ENCODE assay signal across 1 cellular context in the genomic region with DNA sequence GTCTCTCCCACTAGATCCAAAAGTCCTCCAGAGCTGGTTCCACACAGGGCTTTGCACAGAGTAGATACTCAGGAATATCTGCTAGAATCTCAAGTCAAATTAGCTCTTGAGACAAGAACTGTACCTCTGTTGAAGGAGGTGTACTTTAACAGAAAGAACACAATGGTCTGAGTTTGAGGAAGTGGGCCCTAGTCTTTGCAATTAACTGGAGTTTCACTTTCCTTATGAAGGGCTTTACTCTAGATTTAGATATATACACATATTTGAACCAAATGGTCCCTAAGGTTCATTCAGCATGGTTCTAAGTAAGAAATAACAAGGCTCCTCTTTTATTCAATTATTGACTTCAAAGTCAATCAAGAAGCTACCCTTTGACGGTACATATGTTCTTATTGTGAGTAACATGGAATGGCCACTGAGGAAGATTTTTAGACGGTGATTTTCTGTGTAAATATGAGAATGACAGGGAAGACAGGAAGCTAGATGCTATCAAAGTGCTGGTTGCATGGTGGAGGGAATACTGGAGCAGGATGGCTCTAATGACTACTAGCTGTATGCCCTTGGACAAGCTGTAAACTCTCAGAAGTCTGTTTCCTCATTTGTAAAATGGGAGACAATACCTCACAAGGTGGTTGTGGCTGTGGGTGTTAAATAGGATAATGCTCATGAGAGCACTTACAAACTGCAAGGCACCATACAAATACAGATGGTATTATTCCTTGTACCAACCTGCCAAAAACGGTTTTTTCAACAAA.
TF ChIP-seq lines count a peak whose summit lies in the region.

No MANE protein-coding gene starts in this region.

TF ChIP-seq in GM12878, 131 proteins besides CTCF, POLR2A, EP300 and RAD21 (continued from another document and continues in another):
- TF ChIP-seq, protein P1, sequence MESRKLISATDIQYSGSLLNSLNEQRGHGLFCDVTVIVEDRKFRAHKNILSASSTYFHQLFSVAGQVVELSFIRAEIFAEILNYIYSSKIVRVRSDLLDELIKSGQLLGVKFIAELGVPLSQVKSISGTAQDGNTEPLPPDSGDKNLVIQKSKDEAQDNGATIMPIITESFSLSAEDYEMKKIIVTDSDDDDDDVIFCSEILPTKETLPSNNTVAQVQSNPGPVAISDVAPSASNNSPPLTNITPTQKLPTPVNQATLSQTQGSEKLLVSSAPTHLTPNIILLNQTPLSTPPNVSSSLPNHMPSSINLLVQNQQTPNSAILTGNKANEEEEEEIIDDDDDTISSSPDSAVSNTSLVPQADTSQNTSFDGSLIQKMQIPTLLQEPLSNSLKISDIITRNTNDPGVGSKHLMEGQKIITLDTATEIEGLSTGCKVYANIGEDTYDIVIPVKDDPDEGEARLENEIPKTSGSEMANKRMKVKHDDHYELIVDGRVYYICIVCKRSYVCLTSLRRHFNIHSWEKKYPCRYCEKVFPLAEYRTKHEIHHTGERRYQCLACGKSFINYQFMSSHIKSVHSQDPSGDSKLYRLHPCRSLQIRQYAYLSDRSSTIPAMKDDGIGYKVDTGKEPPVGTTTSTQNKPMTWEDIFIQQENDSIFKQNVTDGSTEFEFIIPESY (IDR thresholded peaks at IDR 0.05), result no peak
- TF ChIP-seq EED (IDR thresholded peaks at IDR 0.05; ENCODE audit: low read depth), result 0 out of 2 replicates have a peak, but pooled peaks have one; percentile 31
- TF ChIP-seq YBX1 (IDR thresholded peaks at IDR 0.05), result no peak
- TF ChIP-seq, protein P2, sequence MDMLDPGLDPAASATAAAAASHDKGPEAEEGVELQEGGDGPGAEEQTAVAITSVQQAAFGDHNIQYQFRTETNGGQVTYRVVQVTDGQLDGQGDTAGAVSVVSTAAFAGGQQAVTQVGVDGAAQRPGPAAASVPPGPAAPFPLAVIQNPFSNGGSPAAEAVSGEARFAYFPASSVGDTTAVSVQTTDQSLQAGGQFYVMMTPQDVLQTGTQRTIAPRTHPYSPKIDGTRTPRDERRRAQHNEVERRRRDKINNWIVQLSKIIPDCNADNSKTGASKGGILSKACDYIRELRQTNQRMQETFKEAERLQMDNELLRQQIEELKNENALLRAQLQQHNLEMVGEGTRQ (IDR thresholded peaks at IDR 0.05; ENCODE audit: borderline replicate concordance, low read depth, low read length), result no peak
- peak; percentile 95 for TF ChIP-seq FOXM1 (IDR thresholded peaks at IDR 0.05; ENCODE audit: low read depth, low read length)
- no peak for TF ChIP-seq HSF1 (IDR thresholded peaks at IDR 0.05; ENCODE audit: low read depth, low read length)
- peak; percentile 95 for TF ChIP-seq MTA3 (IDR thresholded peaks at IDR 0.05; ENCODE audit: borderline replicate concordance, low read length)
- peak; percentile 75 for TF ChIP-seq IKZF1 (conservative IDR thresholded peaks at IDR 0.05)
- TF ChIP-seq KLF5 (IDR thresholded peaks at IDR 0.05; ENCODE audit: partially characterized antibody), result no peak
- peak; percentile 100 for TF ChIP-seq MTA2 (IDR thresholded peaks at IDR 0.05; ENCODE audit: low read depth)
- TF ChIP-seq REST (IDR thresholded peaks at IDR 0.05; ENCODE audit: low read depth, low read length), result 0 out of 2 replicates have a peak, but pooled peaks have one; percentile 1
- TF ChIP-seq MLLT1 (IDR thresholded peaks at IDR 0.05), result 0 out of 2 replicates have a peak, but pooled peaks have one; percentile 38
- peak; percentile 100 for TF ChIP-seq BCL11A (IDR thresholded peaks at IDR 0.05; ENCODE audit: low read depth, low read length)
- TF ChIP-seq, protein P3, sequence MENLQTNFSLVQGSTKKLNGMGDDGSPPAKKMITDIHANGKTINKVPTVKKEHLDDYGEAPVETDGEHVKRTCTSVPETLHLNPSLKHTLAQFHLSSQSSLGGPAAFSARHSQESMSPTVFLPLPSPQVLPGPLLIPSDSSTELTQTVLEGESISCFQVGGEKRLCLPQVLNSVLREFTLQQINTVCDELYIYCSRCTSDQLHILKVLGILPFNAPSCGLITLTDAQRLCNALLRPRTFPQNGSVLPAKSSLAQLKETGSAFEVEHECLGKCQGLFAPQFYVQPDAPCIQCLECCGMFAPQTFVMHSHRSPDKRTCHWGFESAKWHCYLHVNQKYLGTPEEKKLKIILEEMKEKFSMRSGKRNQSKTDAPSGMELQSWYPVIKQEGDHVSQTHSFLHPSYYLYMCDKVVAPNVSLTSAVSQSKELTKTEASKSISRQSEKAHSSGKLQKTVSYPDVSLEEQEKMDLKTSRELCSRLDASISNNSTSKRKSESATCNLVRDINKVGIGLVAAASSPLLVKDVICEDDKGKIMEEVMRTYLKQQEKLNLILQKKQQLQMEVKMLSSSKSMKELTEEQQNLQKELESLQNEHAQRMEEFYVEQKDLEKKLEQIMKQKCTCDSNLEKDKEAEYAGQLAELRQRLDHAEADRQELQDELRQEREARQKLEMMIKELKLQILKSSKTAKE (IDR thresholded peaks at IDR 0.05; ENCODE audit: low read depth, poor library complexity, severe bottlenecking), result peak; percentile 81
- TF ChIP-seq ZNF217 (IDR thresholded peaks at IDR 0.05), result peak; percentile 90
- 0 out of 2 replicates have a peak, but pooled peaks have one; percentile 31 for TF ChIP-seq TCF3 (IDR thresholded peaks at IDR 0.05; ENCODE audit: borderline replicate concordance, insufficient read depth, low read depth, low read length)
- TF ChIP-seq HDGF (IDR thresholded peaks at IDR 0.05), result 0 out of 2 replicates have a peak, but pooled peaks have one; percentile 44
- no peak for TF ChIP-seq YY1 (IDR thresholded peaks at IDR 0.05; ENCODE audit: low read depth, low read length)
- TF ChIP-seq TAF1 (IDR thresholded peaks at IDR 0.05; ENCODE audit: borderline replicate concordance, low read depth, low read length), result no peak
- no peak for TF ChIP-seq SIX5 (IDR thresholded peaks at IDR 0.05; ENCODE audit: low read depth, low read length, severe bottlenecking)
- TF ChIP-seq ZZZ3 (IDR thresholded peaks at IDR 0.05; ENCODE audit: control insufficient read depth, insufficient read length, low read depth), result no peak
- TF ChIP-seq KDM1A (IDR thresholded peaks at IDR 0.05; ENCODE audit: borderline replicate concordance), result no peak
- no peak for TF ChIP-seq ZNF274 (IDR thresholded peaks at IDR 0.05; ENCODE audit: insufficient read depth, insufficient read length)
- TF ChIP-seq ZNF687 (IDR thresholded peaks at IDR 0.05), result peak; percentile 48; the same call in 1 of the 2 replicates
- no peak for TF ChIP-seq SUZ12 (IDR thresholded peaks at IDR 0.05; ENCODE audit: unreplicated experiment)
- TF ChIP-seq SUPT20H (IDR thresholded peaks at IDR 0.05; ENCODE audit: borderline replicate concordance, control insufficient read depth, low read depth, low read length), result no peak
- peak; percentile 99 for TF ChIP-seq BACH1 (IDR thresholded peaks at IDR 0.05; ENCODE audit: borderline replicate concordance)
- peak; percentile 81; the same call in 1 of the 2 replicates for TF ChIP-seq NBN (IDR thresholded peaks at IDR 0.05)
- TF ChIP-seq, protein P4, sequence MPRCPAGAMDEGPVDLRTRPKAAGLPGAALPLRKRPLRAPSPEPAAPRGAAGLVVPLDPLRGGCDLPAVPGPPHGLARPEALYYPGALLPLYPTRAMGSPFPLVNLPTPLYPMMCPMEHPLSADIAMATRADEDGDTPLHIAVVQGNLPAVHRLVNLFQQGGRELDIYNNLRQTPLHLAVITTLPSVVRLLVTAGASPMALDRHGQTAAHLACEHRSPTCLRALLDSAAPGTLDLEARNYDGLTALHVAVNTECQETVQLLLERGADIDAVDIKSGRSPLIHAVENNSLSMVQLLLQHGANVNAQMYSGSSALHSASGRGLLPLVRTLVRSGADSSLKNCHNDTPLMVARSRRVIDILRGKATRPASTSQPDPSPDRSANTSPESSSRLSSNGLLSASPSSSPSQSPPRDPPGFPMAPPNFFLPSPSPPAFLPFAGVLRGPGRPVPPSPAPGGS (IDR thresholded peaks at IDR 0.05; ENCODE audit: borderline replicate concordance, insufficient read depth, low read depth, low read length, poor library complexity, severe bottlenecking), result peak; percentile 70
- TF ChIP-seq, protein P5, sequence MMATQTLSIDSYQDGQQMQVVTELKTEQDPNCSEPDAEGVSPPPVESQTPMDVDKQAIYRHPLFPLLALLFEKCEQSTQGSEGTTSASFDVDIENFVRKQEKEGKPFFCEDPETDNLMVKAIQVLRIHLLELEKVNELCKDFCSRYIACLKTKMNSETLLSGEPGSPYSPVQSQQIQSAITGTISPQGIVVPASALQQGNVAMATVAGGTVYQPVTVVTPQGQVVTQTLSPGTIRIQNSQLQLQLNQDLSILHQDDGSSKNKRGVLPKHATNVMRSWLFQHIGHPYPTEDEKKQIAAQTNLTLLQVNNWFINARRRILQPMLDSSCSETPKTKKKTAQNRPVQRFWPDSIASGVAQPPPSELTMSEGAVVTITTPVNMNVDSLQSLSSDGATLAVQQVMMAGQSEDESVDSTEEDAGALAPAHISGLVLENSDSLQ (IDR thresholded peaks at IDR 0.05), result peak; percentile 48; the same call in 1 of the 2 replicates
- TF ChIP-seq FOS (IDR thresholded peaks at IDR 0.05; ENCODE audit: borderline replicate concordance, extremely low read depth, insufficient read length), result no peak
- TF ChIP-seq RUNX3 (IDR thresholded peaks at IDR 0.05; ENCODE audit: low read length), result peak; percentile 79
- TF ChIP-seq NFIC (IDR thresholded peaks at IDR 0.05; ENCODE audit: low read depth, low read length), result peak; percentile 96
- TF ChIP-seq EGR1 (IDR thresholded peaks at IDR 0.05; ENCODE audit: borderline replicate concordance in 1 of 2, low read depth in 2 of 2, low read length in 2 of 2), result no peak
- TF ChIP-seq ETV6 (conservative IDR thresholded peaks at IDR 0.05 in 1 of 2, IDR thresholded peaks at IDR 0.05 in 1 of 2; ENCODE audit: borderline replicate concordance in 1 of 2, low read depth in 1 of 2), result peak in 1 of 2 experiments; percentile 71; a peak in 1 of 4 replicates
- peak; percentile 79; the same call in 1 of the 2 replicates for TF ChIP-seq PML (IDR thresholded peaks at IDR 0.05; ENCODE audit: low read length)
- TF ChIP-seq JUNB (IDR thresholded peaks at IDR 0.05), result peak; percentile 98
